1 cellular context compared by ENCODE assay signal in genomic region chr4:65653740-65654361, GRCh38.
TF ChIP-seq lines count a peak whose summit lies in the region.

No MANE protein-coding gene starts in this region.

TF ChIP-seq in GM23338, 12 proteins besides CTCF, POLR2A, EP300 and RAD21 (continued from another document):
- TF ChIP-seq ZNF462 (CRISPR knock-in tag; IDR thresholded peaks at IDR 0.05) (no peak), ETS1 (IDR thresholded peaks at IDR 0.05) (no peak)
